10 cellular contexts compared by ENCODE assay signal in genomic region chr2:174522553-174522952, GRCh38. TPM values are rescaled to one million over a fixed set of nuclear protein-coding genes. Genes with fewer than 3 reads are reported as not detected.
DNase-seq lines count a peak whose midpoint lies in the region; TF ChIP-seq lines count a peak whose summit lies in the region.
"Had no signal": no experiment of that assay in that cellular context is flagged by ENCODE, and none has a peak within 500 bp of the region (broad histone marks: within the 10 kb centered on the region; RNA-seq: fewer than 3 reads in every experiment).

No MANE protein-coding gene starts in this region.

- H3K36me3 ChIP-seq in spleen = no peaks in the 10 kb centered on the region
- no peaks in the 10 kb centered on the region for H3K36me3 ChIP-seq in CD8-positive, alpha-beta memory T cell (ENCODE audit: insufficient read depth, low read length)

- 12 to 19% (median 14%) methylated on average over 3 of the region's 3 CpGs for WGBS in spleen, 5 donors

- peaks cover 0 to 35% (median 10%) of the 10 kb centered on the region in 6 donors for H3K4me1 ChIP-seq in spleen
- H3K4me1 ChIP-seq in CD8-positive, alpha-beta memory T cell (ENCODE audit: insufficient read depth, low read length) = no peaks in the 10 kb centered on the region

- TF ChIP-seq CTCF in fibroblast of pulmonary artery (IDR thresholded peaks at IDR 0.05; ENCODE audit: low read length, missing control alignments) (peak; percentile 25), spleen (IDR thresholded peaks at IDR 0.05 in 8 of 11, conservative IDR thresholded peaks at IDR 0.05 in 3 of 11) (peak in 8 of 11 experiments; percentile 21 to 43 (median 36))

- peaks cover 0 to 13% (median 8%) of the 10 kb centered on the region in 3 donors for H3K4me1 Mint-ChIP-seq in CD8-positive, alpha-beta memory T cell

- peaks cover 0 to 5% (median 3%) of the 10 kb centered on the region in 5 donors for H3K9me3 Mint-ChIP-seq in CD8-positive, alpha-beta memory T cell

- DNase-seq in DMS 273 (lab: John Stamatoyannopoulos, UW; ENCODE audit: unreplicated experiment) (peak; percentile 23), DMS 273 treated with DMSO at 0.1 percent for 48 hours (lab: John Stamatoyannopoulos, UW) (no peak), OCI-M1 (lab: John Stamatoyannopoulos, UW) (peak; percentile 62), fibroblast of pulmonary artery (ENCODE audit: low read depth) (peak; percentile 33), spleen (no peak), GOT3 (lab: John Stamatoyannopoulos, UW) (no peak)
- DNase-seq in stimulated activated CD4-positive, alpha-beta T cell treated with anti-CD3 and anti-CD28 coated beads, Interleukin-4, amount 100 ng/mL, for 1 hour = no peak
- DNase-seq in CD8-positive, alpha-beta memory T cell = no peak
- DNase-seq: NCI-H146 had no signal

- H3K27ac ChIP-seq in spleen = peak overlapping the region in 5 of 8 donors; percentile 22 to 88 (median 82)
- H3K27ac ChIP-seq in CD8-positive, alpha-beta memory T cell (ENCODE audit: low read depth, low read length) = no peak overlapping the region
- H3K27ac ChIP-seq: 22Rv1 had no signal

- TF ChIP-seq POLR2A in spleen (IDR thresholded peaks at IDR 0.05) = no peak

- no peaks in the 10 kb centered on the region for H3K27me3 ChIP-seq in spleen (replicated peaks in 1 of 7)
- no peaks in the 10 kb centered on the region for H3K27me3 ChIP-seq in CD8-positive, alpha-beta memory T cell (ENCODE audit: insufficient read depth, low read length, poor library complexity, severe bottlenecking)

- no peak overlapping the region for H3K4me3 Mint-ChIP-seq in CD8-positive, alpha-beta memory T cell

- intact Hi-C loops in spleen (cut with DNase I; ENCODE audit: low total_unique reads) = no loop called here

- peaks cover 0 to 1% of the 10 kb centered on the region in 2 donors for H3K27me3 Mint-ChIP-seq in CD8-positive, alpha-beta memory T cell

- H3K36me3 Mint-ChIP-seq in CD8-positive, alpha-beta memory T cell = peaks cover 7 to 18% (median 11%) of the 10 kb centered on the region in 3 donors

- POLR2A ChIA-PET in CD8-positive, alpha-beta memory T cell (lab: Charles Lee) = interaction anchor here (1.5 kb wide), 1 partner anchor 36 kb away, joined by 4 read pairs; the partner anchor contains the start of gene GPR155

- H3K4me3 ChIP-seq in fibroblast of pulmonary artery (replicated peaks; ENCODE audit: low read depth, low read length) (no peak overlapping the region), spleen (peak overlapping the region in 1 of 8 donors; percentile 43)
- H3K4me3 ChIP-seq in CD8-positive, alpha-beta memory T cell (ENCODE audit: low read length) = no peak overlapping the region

- peaks cover 0 to 2% (median 0%) of the 10 kb centered on the region in 8 donors for H3K9me3 ChIP-seq in spleen
- H3K9me3 ChIP-seq in CD8-positive, alpha-beta memory T cell (ENCODE audit: low read length) = no peaks in the 10 kb centered on the region

- no peak overlapping the region for H3K27ac Mint-ChIP-seq in CD8-positive, alpha-beta memory T cell

- CTCF ChIA-PET in CD8-positive, alpha-beta memory T cell (lab: Charles Lee) = interaction anchor here (0.8 to 8.2 kb wide), 10 partner anchors 18 to 66 kb away, joined by 3 to 77 read pairs (median 4); partner anchors contain the start of gene GPR155

RNA-seq across cellular contexts. Expression of gene GPR155, which starts 35.7 kb away (rescaled TPM):
- total RNA-seq in spleen = 10 to 100 TPM in 6 of 7 donors, 1 to 10 TPM in 1; 9.5 to 15.5 (median 11.6) TPM
- 1 to 10 TPM in 1 of 3 donors, under 1 TPM in 2; 0.80 to 1.4 (median 1.00) TPM for polyA plus RNA-seq in spleen
- total RNA-seq in CD8-positive, alpha-beta memory T cell = 1 to 10 TPM; 4.5 to 6.2 TPM
- 12.6 TPM for polyA plus RNA-seq in CD8-positive, alpha-beta memory T cell

Comparison
In these comparisons a context has a peak if more than half of its experiments do, and no peak if none do; other contexts are left out.
1. DNase-seq: peak in DMS 273 (single experiment), OCI-M1 (single experiment) and fibroblast of pulmonary artery (single experiment); none in DMS 273 treated with DMSO at 0.1 percent for 48 hours (single experiment), spleen (single experiment), stimulated activated CD4-positive, alpha-beta T cell treated with anti-CD3 and anti-CD28 coated beads, Interleukin-4, amount 100 ng/mL, for 1 hour (single experiment), GOT3 (single experiment) and CD8-positive, alpha-beta memory T cell (0 of 5).